19 cellular contexts compared by ENCODE assay signal in genomic region chr2:46570396-46570795, GRCh38. TPM values are rescaled to one million over a fixed set of nuclear protein-coding genes. Genes with fewer than 3 reads are reported as not detected.
DNase-seq lines count a peak whose midpoint lies in the region; ATAC-seq and TF ChIP-seq lines count a peak whose summit lies in the region.
"Had no signal": no experiment of that assay in that cellular context is flagged by ENCODE, and none has a peak within 500 bp of the region (broad histone marks: within the 10 kb centered on the region; RNA-seq: fewer than 3 reads in every experiment).

No MANE protein-coding gene starts in this region.

- TF ChIP-seq CTCF in right atrium auricular region (IDR thresholded peaks at IDR 0.05) (no peak), ascending aorta (IDR thresholded peaks at IDR 0.05) (no peak), psoas muscle (IDR thresholded peaks at IDR 0.05) (no peak)

- WGBS in psoas muscle, 3 donors: 60 to 85% (median 62%) methylated on average over 3 of the region's 3 CpGs

- H3K27ac ChIP-seq in right atrium auricular region (peak overlapping the region; percentile 70 to 74), ascending aorta (peak overlapping the region; percentile 56 to 73), psoas muscle (peak overlapping the region; percentile 80)
- H3K27ac ChIP-seq: GM23248 had no signal

- POLR2A ChIA-PET in HEK293T (lab: Yijun Ruan, JAX): no interaction called here

- no peaks in the 10 kb centered on the region for H3K9me3 Mint-ChIP-seq in activated CD4-positive, alpha-beta T cell treated with anti-CD3 and anti-CD28 coated beads, Interleukin-2, amount 10 ng/mL, durations not matched to agents 24 days and 14 days

- no peak overlapping the region for H3K27ac Mint-ChIP-seq in activated CD4-positive, alpha-beta T cell treated with anti-CD3 and anti-CD28 coated beads, Interleukin-2, amount 10 ng/mL, durations not matched to agents 24 days and 14 days

- H3K4me3 ChIP-seq in right atrium auricular region (no peak overlapping the region), ascending aorta (no peak overlapping the region), psoas muscle (no peak overlapping the region)
- H3K4me3 ChIP-seq: adrenal gland, GM23248 had no signal

- no peak for DNase-seq in right atrium auricular region (ENCODE audit: low spot score)
- DNase-seq in Right ventricle myocardium superior: no peak
- DNase-seq in ascending aorta (ENCODE audit: low spot score in 2 of 2): no peak
- DNase-seq in psoas muscle: no peak
- DNase-seq in COR-L47 (lab: John Stamatoyannopoulos, UW): no peak
- no peak for DNase-seq in HEK293T (ENCODE audit: extremely low spot score)
- no peak for DNase-seq in activated CD4-positive, alpha-beta T cell treated with anti-CD3 and anti-CD28 coated beads, Interleukin-2, amount 10 ng/mL, durations not matched to agents 24 days and 14 days
- DNase-seq: activated CD4-positive, alpha-beta T cell treated with anti-CD3 and anti-CD28 coated beads, Interleukin-2, amount 50 U/mL, for 1 hour; activated CD8-positive, alpha-beta memory T cell treated with anti-CD3 and anti-CD28 coated beads, Interleukin-2, amount 50 U/mL, for 48 hours; activated effector memory CD4-positive, alpha-beta T cell treated with Interleukin-2 at 50 U/mL for 16 hours; adrenal gland; DMS 273 treated with DMSO at 0.1 percent for 48 hours; foreskin melanocyte; GF-D8; GM23248; KG1; NCI-H1930; stimulated activated CD4-positive, alpha-beta T cell treated with anti-CD3 and anti-CD28 coated beads, Interleukin-15, amount 100 ng/mL, for 24 hours had no signal

- H3K27me3 ChIP-seq in right atrium auricular region (no peaks in the 10 kb centered on the region), ascending aorta (no peaks in the 10 kb centered on the region), psoas muscle (ENCODE audit: insufficient read depth in 3 of 3, low read length in 2 of 3) (no peaks in the 10 kb centered on the region)
- H3K27me3 ChIP-seq: adrenal gland had no signal

- H3K36me3 Mint-ChIP-seq in activated CD4-positive, alpha-beta T cell treated with anti-CD3 and anti-CD28 coated beads, Interleukin-2, amount 10 ng/mL, durations not matched to agents 24 days and 14 days (ENCODE audit: low read depth): no peaks in the 10 kb centered on the region

- H3K4me3 Mint-ChIP-seq in activated CD4-positive, alpha-beta T cell treated with anti-CD3 and anti-CD28 coated beads, Interleukin-2, amount 10 ng/mL, durations not matched to agents 24 days and 14 days: no peak overlapping the region

- no peak for ATAC-seq in Right ventricle myocardium superior (ENCODE audit: poor library complexity)
- no peak for ATAC-seq in psoas muscle
- ATAC-seq in HG02981 (IDR thresholded peaks at IDR 0.05; ENCODE audit: unreplicated experiment): no peak

- H3K4me1 ChIP-seq in right atrium auricular region: peaks cover 0 to 82% of the 10 kb centered on the region in 2 donors
- peaks cover 22 to 51% of the 10 kb centered on the region in 2 donors for H3K4me1 ChIP-seq in ascending aorta
- peaks cover 93% of the 10 kb centered on the region for H3K4me1 ChIP-seq in psoas muscle

- CTCF ChIA-PET in HEK293T (lab: Yijun Ruan, JAX): no interaction called here

- H3K36me3 ChIP-seq in right atrium auricular region (no peaks in the 10 kb centered on the region), ascending aorta (peaks cover 0 to 5% of the 10 kb centered on the region in 2 donors), psoas muscle (ENCODE audit: insufficient read depth in 1 of 2, low read depth in 1 of 2) (no peaks in the 10 kb centered on the region)

- H3K4me1 Mint-ChIP-seq in activated CD4-positive, alpha-beta T cell treated with anti-CD3 and anti-CD28 coated beads, Interleukin-2, amount 10 ng/mL, durations not matched to agents 24 days and 14 days: no peaks in the 10 kb centered on the region

- intact Hi-C loops in Right ventricle myocardium superior (cut with DNase I) (no loop called here), ascending aorta (cut with DNase I) (no loop called here), psoas muscle (cut with DNase I) (loop anchor here in 1 of 2 donors (5.0 kb wide), 1 partner anchor 42 kb away; no protein-coding TSS in a partner anchor)
- intact Hi-C loops in activated CD4-positive, alpha-beta T cell treated with anti-CD3 and anti-CD28 coated beads, Interleukin-2, amount 10 ng/mL, durations not matched to agents 24 days and 14 days (cut with micrococcal nuclease): no loop called here

- H3K9me3 ChIP-seq in right atrium auricular region: no peaks in the 10 kb centered on the region
- H3K9me3 ChIP-seq in ascending aorta: no peaks in the 10 kb centered on the region
- no peaks in the 10 kb centered on the region for H3K9me3 ChIP-seq in psoas muscle
- H3K9me3 ChIP-seq: adrenal gland had no signal

- H3K27me3 Mint-ChIP-seq in activated CD4-positive, alpha-beta T cell treated with anti-CD3 and anti-CD28 coated beads, Interleukin-2, amount 10 ng/mL, durations not matched to agents 24 days and 14 days: no peaks in the 10 kb centered on the region

TF ChIP-seq in HEK293T, 16 proteins besides CTCF, POLR2A, EP300 and RAD21:
- TF ChIP-seq ELF4 (IDR thresholded peaks at IDR 0.05): no peak
- no peak for TF ChIP-seq CTBP1 (IDR thresholded peaks at IDR 0.05; ENCODE audit: borderline replicate concordance)
- TF ChIP-seq PKNOX1 (IDR thresholded peaks at IDR 0.05): no peak
- no peak for TF ChIP-seq ZNF384 (IDR thresholded peaks at IDR 0.05)
- no peak for TF ChIP-seq FOXA1 (IDR thresholded peaks at IDR 0.05)
- TF ChIP-seq FOXK2 (IDR thresholded peaks at IDR 0.05): no peak

RNA-seq across cellular contexts. Expression of gene ATP6V1E2, which starts 28.0 kb away (rescaled TPM):
- total RNA-seq in right atrium auricular region (1 to 10 TPM; 4.9 to 6.6 TPM), Right ventricle myocardium superior (6.0 TPM), ascending aorta (8.4 TPM), psoas muscle (1 to 10 TPM; 5.1 to 7.6 (median 6.1) TPM)
- polyA plus RNA-seq in psoas muscle: 10 to 100 TPM in 1 of 3 donors, 1 to 10 TPM in 2; 2.4 to 11.4 (median 2.4) TPM
- total RNA-seq in activated CD4-positive, alpha-beta T cell treated with anti-CD3 and anti-CD28 coated beads, Interleukin-2, amount 10 ng/mL, durations not matched to agents 24 days and 14 days: 5.3 and 6.1 TPM in 2 replicates

RNA-seq across cellular contexts. Expression of gene RHOQ, which starts 28.1 kb away (rescaled TPM):
- 100 to 1,000 TPM; 127 to 132 TPM for total RNA-seq in right atrium auricular region
- total RNA-seq in Right ventricle myocardium superior: 442 TPM
- total RNA-seq in ascending aorta: 40.0 TPM
- total RNA-seq in psoas muscle: 100 to 1,000 TPM; 129 to 204 (median 139) TPM
- 100 to 1,000 TPM in 2 of 3 donors, 10 to 100 TPM in 1; 50.3 to 127 (median 110) TPM for polyA plus RNA-seq in psoas muscle
- 10.6 and 12.6 TPM in 2 replicates for total RNA-seq in activated CD4-positive, alpha-beta T cell treated with anti-CD3 and anti-CD28 coated beads, Interleukin-2, amount 10 ng/mL, durations not matched to agents 24 days and 14 days

RNA-seq across cellular contexts. Expression of gene PIGF, which starts 46.4 kb away (rescaled TPM):
- total RNA-seq in right atrium auricular region (10 to 100 TPM in 1 of 2 donors, 1 to 10 TPM in 1; 5.3 to 11.6 TPM), Right ventricle myocardium superior (8.9 TPM), ascending aorta (12.3 TPM), psoas muscle (10 to 100 TPM in 2 of 4 donors, 1 to 10 TPM in 2; 7.8 to 13.0 (median 9.3) TPM)
- polyA plus RNA-seq in psoas muscle: 10 to 100 TPM in 2 of 3 donors, 1 to 10 TPM in 1; 8.6 to 24.1 (median 11.1) TPM
- total RNA-seq in activated CD4-positive, alpha-beta T cell treated with anti-CD3 and anti-CD28 coated beads, Interleukin-2, amount 10 ng/mL, durations not matched to agents 24 days and 14 days: 26.7 and 27.1 TPM in 2 replicates

RNA-seq across cellular contexts. Expression of gene CRIPT, which starts 46.6 kb away (rescaled TPM):
- total RNA-seq in right atrium auricular region: 10 to 100 TPM; 18.3 to 19.4 TPM
- total RNA-seq in Right ventricle myocardium superior: 19.1 TPM
- 2.1 TPM for total RNA-seq in ascending aorta
- total RNA-seq in psoas muscle: 10 to 100 TPM; 10.9 to 15.7 (median 14.4) TPM
- 10 to 100 TPM in 2 of 3 donors, 1 to 10 TPM in 1; 5.7 to 21.4 (median 12.3) TPM for polyA plus RNA-seq in psoas muscle
- total RNA-seq in activated CD4-positive, alpha-beta T cell treated with anti-CD3 and anti-CD28 coated beads, Interleukin-2, amount 10 ng/mL, durations not matched to agents 24 days and 14 days: 10.6 and 11.8 TPM in 2 replicates
